Comparison of ENCODE assay signal across 8 cellular contexts in the genomic region with DNA sequence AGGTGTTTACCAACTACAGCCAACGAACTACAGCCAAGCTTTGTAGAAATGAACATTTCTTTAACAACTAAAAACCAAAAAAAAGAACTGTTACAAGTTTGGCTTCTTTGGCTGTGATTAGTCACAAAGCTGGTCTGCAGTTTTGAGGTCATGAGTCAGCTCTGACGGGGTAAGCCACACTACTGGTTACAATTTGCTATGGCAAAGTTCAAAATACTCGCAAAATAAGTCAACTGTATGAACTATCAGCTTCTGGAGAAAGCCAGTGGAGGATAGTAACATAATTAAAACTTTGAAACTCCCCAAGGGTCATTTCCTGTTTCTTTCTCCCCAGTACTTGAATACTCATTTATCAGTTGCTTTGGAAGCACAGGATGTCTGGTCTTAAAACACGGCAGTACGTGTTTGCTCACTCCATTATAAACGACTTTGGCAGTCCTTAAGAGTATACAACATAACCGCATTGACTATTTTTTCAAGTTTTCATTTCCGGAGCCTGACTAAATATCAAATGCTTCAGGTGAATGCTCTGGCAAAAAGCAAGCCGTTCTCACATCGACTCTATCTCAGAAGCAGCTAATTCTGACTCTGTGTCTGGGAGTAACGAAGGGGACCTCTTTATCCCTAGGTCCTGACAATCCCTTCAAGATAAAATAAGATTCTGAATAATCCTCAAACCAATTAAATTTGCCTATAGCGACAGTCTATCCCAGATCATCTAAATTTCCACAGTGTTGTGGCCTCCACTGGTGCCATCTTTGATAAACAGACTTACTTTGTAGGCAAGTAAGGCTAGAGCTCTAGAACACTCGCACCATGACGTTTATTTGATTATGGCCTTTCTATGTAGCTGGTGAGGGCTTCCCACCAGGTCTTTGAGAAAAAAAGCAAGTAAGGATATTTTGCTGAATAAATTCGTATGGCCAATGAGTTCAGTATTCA. TPM values are rescaled to one million over a fixed set of nuclear protein-coding genes. Genes with fewer than 3 reads are reported as not detected.
A peak's percentile ranks its signal among the peaks of the same experiment; 100 is the strongest.
DNase-seq lines count a peak whose midpoint lies in the region; ATAC-seq, FAIRE-seq and TF ChIP-seq lines count a peak whose summit lies in the region.

No MANE protein-coding gene starts in this region.

- peak; percentile 98 for DNase-seq in ACHN
- peak; percentile 69 to 72 for DNase-seq in activated CD4-positive, alpha-beta T cell treated with anti-CD3 and anti-CD28 coated beads for 4 hours
- peak; percentile 94 for DNase-seq in endothelial cell of umbilical vein (ENCODE audit: low read depth, low spot score)
- peak; percentile 99 for DNase-seq in renal cortical epithelial cell (ENCODE audit: low read depth)
- DNase-seq in NCI-H2227 (lab: John Stamatoyannopoulos, UW; ENCODE audit: unreplicated experiment): no peak
- DNase-seq in pons (ENCODE audit: low spot score): no peak

- TSS peak; percentile 96 for BruUV-seq in endothelial cell of umbilical vein (replicated peaks; lab: Mats Ljungman, UMichigan)

- peak overlapping the region; percentile 72 for H3K4me2 ChIP-seq in endothelial cell of umbilical vein (ENCODE audit: insufficient read depth, low read length)

- TF ChIP-seq CTCF in endothelial cell of umbilical vein (IDR thresholded peaks at IDR 0.05; ENCODE audit: extremely low read depth in 1 of 2, insufficient read depth in 1 of 2, low read depth in 1 of 2, low read length in 2 of 2): no peak

- no peaks in the 10 kb centered on the region for H4K20me1 ChIP-seq in endothelial cell of umbilical vein (replicated peaks; ENCODE audit: control insufficient read depth, extremely low read depth, insufficient read depth, low read length)

- ATAC-seq in GM19452 (IDR thresholded peaks at IDR 0.05; ENCODE audit: unreplicated experiment): peak; percentile 66

- POLR2A ChIA-PET in endothelial cell of umbilical vein (lab: Charles Lee): no interaction called here

- dilution Hi-C loops in endothelial cell of umbilical vein (cut with MboI; ENCODE audit: extremely low pct_ligation_motif_present, low sequenced_read_pairs): no loop called here

- H3K27me3 ChIP-seq in HUES64 (ENCODE audit: insufficient read depth, low read length) (no peaks in the 10 kb centered on the region), endothelial cell of umbilical vein (ENCODE audit: control insufficient read depth in 2 of 2, insufficient read depth in 2 of 2, low read length in 2 of 2) (no peaks in the 10 kb centered on the region)

- peak; percentile 92 for FAIRE-seq in endothelial cell of umbilical vein (lab: Jason Lieb, UNC)

- WGBS in HUES64: 85% methylated on average over 15 of the region's 15 CpGs

- CTCF ChIA-PET in endothelial cell of umbilical vein (lab: Charles Lee): interaction anchor here (0.6 to 1.5 kb wide), 8 partner anchors 11 to 496 kb away, joined by 3 to 6 read pairs (median 4); a partner anchor contains a TSS

- in situ Hi-C loops in ACHN (cut with HindIII; ENCODE audit: low pct_ligation_motif_present, low pct_unique_long_range_greater_than_20kb, low sequenced_read_pairs): no loop called here

- H3K79me2 ChIP-seq in endothelial cell of umbilical vein (ENCODE audit: control insufficient read depth, insufficient read depth, low read length): no peaks in the 10 kb centered on the region

- H3K9ac ChIP-seq in HUES64 (ENCODE audit: low read depth, low read length): peak overlapping the region; percentile 3; the same call in 1 of the 2 replicates
- H3K9ac ChIP-seq in endothelial cell of umbilical vein (replicated peaks; ENCODE audit: extremely low read depth, insufficient read depth, low read length): peak overlapping the region; percentile 40

- peak; percentile 33 for TF ChIP-seq POLR2A in endothelial cell of umbilical vein (IDR thresholded peaks at IDR 0.05; ENCODE audit: low read depth, low read length)

- H3K9me1 ChIP-seq in endothelial cell of umbilical vein (replicated peaks; ENCODE audit: control insufficient read depth, extremely low read depth, insufficient read depth, low read length): no peaks in the 10 kb centered on the region

- H3K27ac ChIP-seq in HUES64 (ENCODE audit: low read depth, low read length): peak overlapping the region; percentile 54
- H3K27ac ChIP-seq in endothelial cell of umbilical vein (ENCODE audit: insufficient read depth, low read depth, low read length): peak overlapping the region; percentile 82

- peak overlapping the region; percentile 35 for H2AFZ ChIP-seq in endothelial cell of umbilical vein (ENCODE audit: low read depth, low read length)

- H3K4me3 ChIP-seq in HUES64 (ENCODE audit: low read length) (no peak overlapping the region), endothelial cell of umbilical vein (replicated peaks in 1 of 3; ENCODE audit: insufficient read depth in 1 of 3, low read depth in 1 of 3, low read length in 3 of 3) (no peak overlapping the region)

- intact Hi-C loops in endothelial cell of umbilical vein (cut with micrococcal nuclease): loop anchor here (1.0 to 2.0 kb wide), 2 partner anchors 24 to 43 kb away; no protein-coding TSS in a partner anchor

- H3K36me3 ChIP-seq in HUES64 (ENCODE audit: insufficient read depth, low read length): no peaks in the 10 kb centered on the region; the same call in 1 of the 2 replicates
- no peaks in the 10 kb centered on the region for H3K36me3 ChIP-seq in endothelial cell of umbilical vein (ENCODE audit: control insufficient read depth in 2 of 2, extremely low read depth in 1 of 2, insufficient read depth in 2 of 2, low read length in 2 of 2)

- H3K9me3 ChIP-seq in HUES64 (ENCODE audit: insufficient read depth, low read depth, low read length) (no peaks in the 10 kb centered on the region), endothelial cell of umbilical vein (replicated peaks; ENCODE audit: control insufficient read depth, insufficient read depth, low read length) (no peaks in the 10 kb centered on the region)

- H3K4me1 ChIP-seq in HUES64 (ENCODE audit: insufficient read depth, low read length) (peaks cover 40% of the 10 kb centered on the region), endothelial cell of umbilical vein (ENCODE audit: control insufficient read depth, extremely low read depth, insufficient read depth, low read length) (peaks cover 35% of the 10 kb centered on the region)

TF ChIP-seq in endothelial cell of umbilical vein, 7 proteins besides CTCF, POLR2A, EP300 and RAD21:
- peak; percentile 96 for TF ChIP-seq FOS (IDR thresholded peaks at IDR 0.05; ENCODE audit: borderline replicate concordance, insufficient read depth, low read length)
- TF ChIP-seq, protein P1, sequence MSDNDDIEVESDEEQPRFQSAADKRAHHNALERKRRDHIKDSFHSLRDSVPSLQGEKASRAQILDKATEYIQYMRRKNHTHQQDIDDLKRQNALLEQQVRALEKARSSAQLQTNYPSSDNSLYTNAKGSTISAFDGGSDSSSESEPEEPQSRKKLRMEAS (IDR thresholded peaks at IDR 0.05; ENCODE audit: insufficient read depth, insufficient read length): no peak
- TF ChIP-seq GATA2 (IDR thresholded peaks at IDR 0.05; ENCODE audit: insufficient read depth, insufficient read length, low read depth, low read length): peak; percentile 83
- TF ChIP-seq POLR2AphosphoS5 (IDR thresholded peaks at IDR 0.05; ENCODE audit: insufficient read depth, low read depth, low read length): peak; percentile 83
- TF ChIP-seq JUN (IDR thresholded peaks at IDR 0.05; ENCODE audit: borderline replicate concordance, insufficient read depth, insufficient read length, low read depth): peak; percentile 68
- no peak for TF ChIP-seq MYC (IDR thresholded peaks at IDR 0.05; ENCODE audit: low read depth, low read length)
TF ChIP-seq in endothelial cell of umbilical vein: peak in this region for 4.

RNA-seq across cellular contexts. Expression of a gene that starts 10.6 kb away (rescaled TPM):
- polyA plus RNA-seq in HUES64 (2013, experiment 1 of 2): 16.6 TPM
- polyA plus RNA-seq in HUES64 (2013, experiment 2 of 2): 15.8 TPM
- total RNA-seq in endothelial cell of umbilical vein (26.8 and 30.8 TPM in 2 replicates), renal cortical epithelial cell (38.2 and 68.7 TPM in 2 replicates)
- polyA plus RNA-seq in endothelial cell of umbilical vein: 13.8 and 14.1 TPM in 2 replicates
- 9.5 and 10.7 TPM in 2 replicates for polyA plus RNA-seq in endothelial cell of umbilical vein (2011; cell fraction: cytosol; rRNA removed)
- polyA plus RNA-seq in endothelial cell of umbilical vein (2011; cell fraction: nucleus; rRNA removed): 12.0 and 13.5 TPM in 2 replicates
- 15.9 and 23.2 TPM in 2 replicates for polyA plus RNA-seq in endothelial cell of umbilical vein (2012)
- polyA minus RNA-seq in endothelial cell of umbilical vein: 12.6 and 18.0 TPM in 2 replicates
- polyA minus RNA-seq in endothelial cell of umbilical vein (2011; cell fraction: cytosol; rRNA and poly(A)+ RNA removed): 6.0 TPM
- 23.9 and 38.3 TPM in 2 replicates for polyA minus RNA-seq in endothelial cell of umbilical vein (2011; cell fraction: nucleus; rRNA and poly(A)+ RNA removed)

Comparison
In these comparisons a context has a peak if more than half of its experiments do, and no peak if none do; other contexts are left out.
1. DNase-seq: peak in ACHN (single experiment), activated CD4-positive, alpha-beta T cell treated with anti-CD3 and anti-CD28 coated beads for 4 hours (2 of 2), endothelial cell of umbilical vein (single experiment) and renal cortical epithelial cell (single experiment); none in NCI-H2227 (single experiment) and pons (single experiment).